1 cellular context compared by ENCODE assay signal in the genomic region with DNA sequence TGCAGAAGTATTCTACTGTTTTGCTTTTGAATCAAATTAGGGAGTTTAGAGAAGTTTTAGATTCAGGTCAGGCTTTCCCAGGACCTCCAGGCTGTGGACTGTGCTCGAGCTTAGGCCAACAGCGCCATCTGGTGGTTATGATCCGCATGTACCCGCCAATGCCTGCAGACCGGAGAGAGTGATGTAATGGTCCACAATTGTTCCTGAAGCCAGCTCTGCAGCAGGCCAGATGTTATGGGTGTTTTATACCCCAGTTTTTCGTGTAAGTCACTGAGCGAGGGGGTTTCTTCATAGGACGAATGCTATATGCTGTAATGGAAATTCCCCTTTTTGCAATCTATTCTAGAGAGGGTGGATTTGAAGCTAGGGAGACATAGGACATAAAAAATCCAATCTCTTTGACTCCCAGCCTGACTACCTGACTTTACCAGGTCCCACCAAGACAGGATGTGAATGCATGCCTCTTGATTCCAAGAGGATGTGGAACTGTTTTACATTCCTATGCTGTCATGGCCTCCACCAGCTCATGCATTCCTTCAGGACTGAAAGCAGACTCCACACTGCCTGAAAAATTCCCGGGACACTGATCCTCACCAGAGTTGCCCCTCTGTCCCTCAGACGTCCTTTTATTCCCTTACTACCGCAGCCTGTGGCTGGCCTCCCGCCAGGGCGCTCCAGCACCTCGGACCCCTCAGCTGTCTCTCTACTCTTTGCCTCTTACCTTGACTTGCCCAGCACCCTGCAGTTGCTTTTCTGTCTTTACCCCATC.
TF ChIP-seq lines count a peak whose summit lies in the region.

No MANE protein-coding gene starts in this region.

TF ChIP-seq in GM12878, 131 proteins besides CTCF, POLR2A, EP300 and RAD21 (continued from another document):
- TF ChIP-seq MEF2A (IDR thresholded peaks at IDR 0.05; ENCODE audit: insufficient read depth, low read depth, low read length) (0 out of 2 replicates have a peak, but pooled peaks have one; percentile 68), CREB1 (IDR thresholded peaks at IDR 0.05; ENCODE audit: low read depth) (peak; percentile 43; the same call in 1 of the 2 replicates), IKZF2 (IDR thresholded peaks at IDR 0.05) (peak; percentile 1 to 3; a peak in 2 of 4 replicates), POU2F2 (IDR thresholded peaks at IDR 0.05; ENCODE audit: borderline replicate concordance, low read depth, low read length) (peak; percentile 54; the same call in 1 of the 3 replicates), ATF7 (IDR thresholded peaks at IDR 0.05; ENCODE audit: low read depth) (peak; percentile 97), SMC3 (IDR thresholded peaks at IDR 0.05; ENCODE audit: borderline replicate concordance, low read length) (peak; percentile 94), SMARCA5 (IDR thresholded peaks at IDR 0.05) (peak; percentile 49; the same call in 1 of the 2 replicates), LARP7 (IDR thresholded peaks at IDR 0.05) (no peak), FOXM1 (IDR thresholded peaks at IDR 0.05; ENCODE audit: low read depth, low read length) (0 out of 2 replicates have a peak, but pooled peaks have one; percentile 66), YY1 (IDR thresholded peaks at IDR 0.05; ENCODE audit: low read depth, low read length) (peak; percentile 44; the same call in 1 of the 2 replicates), TCF7 (IDR thresholded peaks at IDR 0.05; ENCODE audit: borderline replicate concordance) (no peak), RUNX3 (IDR thresholded peaks at IDR 0.05; ENCODE audit: low read length) (0 out of 2 replicates have a peak, but pooled peaks have one; percentile 33), MXI1 (IDR thresholded peaks at IDR 0.05; ENCODE audit: low read depth, low read length) (peak; percentile 58; the same call in 1 of the 2 replicates), RFX5 (IDR thresholded peaks at IDR 0.05; ENCODE audit: low read depth, low read length) (0 out of 2 replicates have a peak, but pooled peaks have one; percentile 3), MYC (IDR thresholded peaks at IDR 0.05; ENCODE audit: insufficient read depth, insufficient read length, insufficient replicate concordance, low read length, severe bottlenecking) (no peak), CHD4 (IDR thresholded peaks at IDR 0.05) (no peak), SMAD1 (IDR thresholded peaks at IDR 0.05; ENCODE audit: low read depth, partially characterized antibody) (no peak), IRF4 (IDR thresholded peaks at IDR 0.05; ENCODE audit: low read depth, low read length) (peak; percentile 77), BHLHE40 (IDR thresholded peaks at IDR 0.05; ENCODE audit: borderline replicate concordance in 1 of 2, low read depth in 2 of 2, low read length in 1 of 2) (no peak)
- TF ChIP-seq, protein P1, sequence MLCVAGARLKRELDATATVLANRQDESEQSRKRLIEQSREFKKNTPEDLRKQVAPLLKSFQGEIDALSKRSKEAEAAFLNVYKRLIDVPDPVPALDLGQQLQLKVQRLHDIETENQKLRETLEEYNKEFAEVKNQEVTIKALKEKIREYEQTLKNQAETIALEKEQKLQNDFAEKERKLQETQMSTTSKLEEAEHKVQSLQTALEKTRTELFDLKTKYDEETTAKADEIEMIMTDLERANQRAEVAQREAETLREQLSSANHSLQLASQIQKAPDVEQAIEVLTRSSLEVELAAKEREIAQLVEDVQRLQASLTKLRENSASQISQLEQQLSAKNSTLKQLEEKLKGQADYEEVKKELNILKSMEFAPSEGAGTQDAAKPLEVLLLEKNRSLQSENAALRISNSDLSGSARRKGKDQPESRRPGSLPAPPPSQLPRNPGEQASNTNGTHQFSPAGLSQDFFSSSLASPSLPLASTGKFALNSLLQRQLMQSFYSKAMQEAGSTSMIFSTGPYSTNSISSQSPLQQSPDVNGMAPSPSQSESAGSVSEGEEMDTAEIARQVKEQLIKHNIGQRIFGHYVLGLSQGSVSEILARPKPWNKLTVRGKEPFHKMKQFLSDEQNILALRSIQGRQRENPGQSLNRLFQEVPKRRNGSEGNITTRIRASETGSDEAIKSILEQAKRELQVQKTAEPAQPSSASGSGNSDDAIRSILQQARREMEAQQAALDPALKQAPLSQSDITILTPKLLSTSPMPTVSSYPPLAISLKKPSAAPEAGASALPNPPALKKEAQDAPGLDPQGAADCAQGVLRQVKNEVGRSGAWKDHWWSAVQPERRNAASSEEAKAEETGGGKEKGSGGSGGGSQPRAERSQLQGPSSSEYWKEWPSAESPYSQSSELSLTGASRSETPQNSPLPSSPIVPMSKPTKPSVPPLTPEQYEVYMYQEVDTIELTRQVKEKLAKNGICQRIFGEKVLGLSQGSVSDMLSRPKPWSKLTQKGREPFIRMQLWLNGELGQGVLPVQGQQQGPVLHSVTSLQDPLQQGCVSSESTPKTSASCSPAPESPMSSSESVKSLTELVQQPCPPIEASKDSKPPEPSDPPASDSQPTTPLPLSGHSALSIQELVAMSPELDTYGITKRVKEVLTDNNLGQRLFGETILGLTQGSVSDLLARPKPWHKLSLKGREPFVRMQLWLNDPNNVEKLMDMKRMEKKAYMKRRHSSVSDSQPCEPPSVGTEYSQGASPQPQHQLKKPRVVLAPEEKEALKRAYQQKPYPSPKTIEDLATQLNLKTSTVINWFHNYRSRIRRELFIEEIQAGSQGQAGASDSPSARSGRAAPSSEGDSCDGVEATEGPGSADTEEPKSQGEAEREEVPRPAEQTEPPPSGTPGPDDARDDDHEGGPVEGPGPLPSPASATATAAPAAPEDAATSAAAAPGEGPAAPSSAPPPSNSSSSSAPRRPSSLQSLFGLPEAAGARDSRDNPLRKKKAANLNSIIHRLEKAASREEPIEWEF (IDR thresholded peaks at IDR 0.05; ENCODE audit: insufficient replicate concordance, low read depth, low read length), result no peak
- TF ChIP-seq, protein P2, sequence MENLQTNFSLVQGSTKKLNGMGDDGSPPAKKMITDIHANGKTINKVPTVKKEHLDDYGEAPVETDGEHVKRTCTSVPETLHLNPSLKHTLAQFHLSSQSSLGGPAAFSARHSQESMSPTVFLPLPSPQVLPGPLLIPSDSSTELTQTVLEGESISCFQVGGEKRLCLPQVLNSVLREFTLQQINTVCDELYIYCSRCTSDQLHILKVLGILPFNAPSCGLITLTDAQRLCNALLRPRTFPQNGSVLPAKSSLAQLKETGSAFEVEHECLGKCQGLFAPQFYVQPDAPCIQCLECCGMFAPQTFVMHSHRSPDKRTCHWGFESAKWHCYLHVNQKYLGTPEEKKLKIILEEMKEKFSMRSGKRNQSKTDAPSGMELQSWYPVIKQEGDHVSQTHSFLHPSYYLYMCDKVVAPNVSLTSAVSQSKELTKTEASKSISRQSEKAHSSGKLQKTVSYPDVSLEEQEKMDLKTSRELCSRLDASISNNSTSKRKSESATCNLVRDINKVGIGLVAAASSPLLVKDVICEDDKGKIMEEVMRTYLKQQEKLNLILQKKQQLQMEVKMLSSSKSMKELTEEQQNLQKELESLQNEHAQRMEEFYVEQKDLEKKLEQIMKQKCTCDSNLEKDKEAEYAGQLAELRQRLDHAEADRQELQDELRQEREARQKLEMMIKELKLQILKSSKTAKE (IDR thresholded peaks at IDR 0.05; ENCODE audit: low read depth, poor library complexity, severe bottlenecking), result peak; percentile 65
- TF ChIP-seq, protein P3, sequence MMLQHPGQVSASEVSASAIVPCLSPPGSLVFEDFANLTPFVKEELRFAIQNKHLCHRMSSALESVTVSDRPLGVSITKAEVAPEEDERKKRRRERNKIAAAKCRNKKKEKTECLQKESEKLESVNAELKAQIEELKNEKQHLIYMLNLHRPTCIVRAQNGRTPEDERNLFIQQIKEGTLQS (IDR thresholded peaks at IDR 0.05; ENCODE audit: borderline replicate concordance, extremely low read depth, low read depth, low read length), result no peak
- TF ChIP-seq, protein P4, sequence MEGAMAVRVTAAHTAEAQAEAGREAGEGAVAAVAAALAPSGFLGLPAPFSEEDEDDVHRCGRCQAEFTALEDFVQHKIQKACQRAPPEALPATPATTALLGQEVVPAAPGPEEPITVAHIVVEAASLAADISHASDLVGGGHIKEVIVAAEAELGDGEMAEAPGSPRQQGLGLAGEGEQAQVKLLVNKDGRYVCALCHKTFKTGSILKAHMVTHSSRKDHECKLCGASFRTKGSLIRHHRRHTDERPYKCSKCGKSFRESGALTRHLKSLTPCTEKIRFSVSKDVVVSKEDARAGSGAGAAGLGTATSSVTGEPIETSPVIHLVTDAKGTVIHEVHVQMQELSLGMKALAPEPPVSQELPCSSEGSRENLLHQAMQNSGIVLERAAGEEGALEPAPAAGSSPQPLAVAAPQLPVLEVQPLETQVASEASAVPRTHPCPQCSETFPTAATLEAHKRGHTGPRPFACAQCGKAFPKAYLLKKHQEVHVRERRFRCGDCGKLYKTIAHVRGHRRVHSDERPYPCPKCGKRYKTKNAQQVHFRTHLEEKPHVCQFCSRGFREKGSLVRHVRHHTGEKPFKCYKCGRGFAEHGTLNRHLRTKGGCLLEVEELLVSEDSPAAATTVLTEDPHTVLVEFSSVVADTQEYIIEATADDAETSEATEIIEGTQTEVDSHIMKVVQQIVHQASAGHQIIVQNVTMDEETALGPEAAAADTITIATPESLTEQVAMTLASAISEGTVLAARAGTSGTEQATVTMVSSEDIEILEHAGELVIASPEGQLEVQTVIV (IDR thresholded peaks at IDR 0.05; ENCODE audit: borderline replicate concordance, partially characterized antibody), result no peak
- TF ChIP-seq, protein P5, sequence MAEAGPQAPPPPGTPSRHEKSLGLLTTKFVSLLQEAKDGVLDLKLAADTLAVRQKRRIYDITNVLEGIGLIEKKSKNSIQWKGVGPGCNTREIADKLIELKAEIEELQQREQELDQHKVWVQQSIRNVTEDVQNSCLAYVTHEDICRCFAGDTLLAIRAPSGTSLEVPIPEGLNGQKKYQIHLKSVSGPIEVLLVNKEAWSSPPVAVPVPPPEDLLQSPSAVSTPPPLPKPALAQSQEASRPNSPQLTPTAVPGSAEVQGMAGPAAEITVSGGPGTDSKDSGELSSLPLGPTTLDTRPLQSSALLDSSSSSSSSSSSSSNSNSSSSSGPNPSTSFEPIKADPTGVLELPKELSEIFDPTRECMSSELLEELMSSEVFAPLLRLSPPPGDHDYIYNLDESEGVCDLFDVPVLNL (IDR thresholded peaks at IDR 0.05; ENCODE audit: low read depth, low read length), result no peak
- TF ChIP-seq, protein P6, sequence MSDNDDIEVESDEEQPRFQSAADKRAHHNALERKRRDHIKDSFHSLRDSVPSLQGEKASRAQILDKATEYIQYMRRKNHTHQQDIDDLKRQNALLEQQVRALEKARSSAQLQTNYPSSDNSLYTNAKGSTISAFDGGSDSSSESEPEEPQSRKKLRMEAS (IDR thresholded peaks at IDR 0.05; ENCODE audit: low read depth, low read length), result no peak
